19 cellular contexts compared by ENCODE assay signal in the genomic region with DNA sequence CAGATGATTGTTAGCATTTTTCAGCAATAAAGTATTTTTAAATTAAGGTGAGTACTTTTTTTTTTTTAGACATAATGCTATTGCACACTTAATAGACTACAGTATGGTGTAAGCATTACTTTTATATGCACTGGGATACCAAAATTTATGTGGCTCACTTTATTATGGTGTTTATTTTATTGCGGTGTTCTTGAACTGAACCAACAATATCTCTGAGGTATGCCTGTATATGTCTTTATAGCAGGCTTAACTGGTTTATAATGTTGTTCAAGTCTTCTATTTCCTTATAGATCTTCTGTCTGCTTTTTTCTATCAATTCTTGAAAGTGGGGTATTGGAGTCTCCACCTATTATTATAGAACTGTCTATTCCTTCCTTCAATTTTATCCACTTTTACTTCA. TPM values are rescaled to one million over a fixed set of nuclear protein-coding genes. Genes with fewer than 3 reads are reported as not detected.
DNase-seq lines count a peak whose midpoint lies in the region; ATAC-seq and TF ChIP-seq lines count a peak whose summit lies in the region.
"Had no signal": no experiment of that assay in that cellular context is flagged by ENCODE, and none has a peak within 500 bp of the region (broad histone marks: within the 10 kb centered on the region; RNA-seq: fewer than 3 reads in every experiment).

No MANE protein-coding gene starts in this region.

- H3K27me3 ChIP-seq in dorsolateral prefrontal cortex (no peaks in the 10 kb centered on the region), testis (no peaks in the 10 kb centered on the region)
- H3K27me3 ChIP-seq: SJSA1 had no signal

- ATAC-seq in HG02870 (IDR thresholded peaks at IDR 0.05; ENCODE audit: unreplicated experiment), result no peak
- ATAC-seq: K562 had no signal

- no peaks in the 10 kb centered on the region for H3K9me3 ChIP-seq in testis

- H3K4me1 Mint-ChIP-seq in mesothelial cell of epicardium, result no peaks in the 10 kb centered on the region

- H3K36me3 Mint-ChIP-seq in mesothelial cell of epicardium, result peaks cover 56% of the 10 kb centered on the region

- H3K4me3 Mint-ChIP-seq in mesothelial cell of epicardium, result no peak overlapping the region

- H3K27ac Mint-ChIP-seq in mesothelial cell of epicardium, result no peak overlapping the region

- no peak for TF ChIP-seq POLR2A in testis (IDR thresholded peaks at IDR 0.05)

- WGBS in testis, 2 donors, result 98 to 100% methylated on average over 1 of the region's 1 CpG

- H3K4me3 ChIP-seq in LNCaP clone FGC (ENCODE audit: low read depth, low read length), result peak overlapping the region; percentile 37
- peak overlapping the region in 12 of 59 donors; percentile 1 to 46 (median 30) for H3K4me3 ChIP-seq in dorsolateral prefrontal cortex
- no peak overlapping the region for H3K4me3 ChIP-seq in testis
- H3K4me3 ChIP-seq: K562, SJSA1 had no signal

- intact Hi-C loops in dorsolateral prefrontal cortex (cut with DNase I) (no loop called here), testis (cut with DNase I; ENCODE audit: low total_unique reads) (no loop called here)

- TF ChIP-seq CTCF in LNCaP clone FGC (IDR thresholded peaks at IDR 0.05; ENCODE audit: control insufficient read depth, extremely low read depth, insufficient read depth) (no peak), dorsolateral prefrontal cortex (IDR thresholded peaks at IDR 0.05 in 54 of 56, conservative IDR thresholded peaks at IDR 0.05 in 2 of 56; ENCODE audit: low read depth in 1 of 56, partially characterized antibody in 56 of 56) (no peak), testis (IDR thresholded peaks at IDR 0.05) (no peak), mesothelial cell of epicardium (IDR thresholded peaks at IDR 0.05; ENCODE audit: unreplicated experiment) (no peak)

- no peaks in the 10 kb centered on the region for H3K36me3 ChIP-seq in testis (ENCODE audit: low read depth, missing control alignments)

- no peaks in the 10 kb centered on the region for H3K27me3 Mint-ChIP-seq in mesothelial cell of epicardium (ENCODE audit: low read depth)

- no peaks in the 10 kb centered on the region for H3K4me1 ChIP-seq in testis
- H3K4me1 ChIP-seq: SJSA1 had no signal

- peak overlapping the region in 57 of 59 donors; percentile 13 to 92 (median 82) for H3K27ac ChIP-seq in dorsolateral prefrontal cortex
- peak overlapping the region; percentile 1 to 42 for H3K27ac ChIP-seq in testis
- H3K27ac ChIP-seq: SJSA1 had no signal

- peak; percentile 89 for DNase-seq in LNCaP clone FGC (ENCODE audit: low read depth)
- DNase-seq in dorsolateral prefrontal cortex, result no peak
- peak; percentile 20 for DNase-seq in pons (ENCODE audit: low spot score)
- DNase-seq in testis, result no peak
- no peak for DNase-seq in mesothelial cell of epicardium (ENCODE audit: low spot score in 2 of 2, unreplicated experiment in 2 of 2)
- no peak for DNase-seq in NCI-H1048 (lab: John Stamatoyannopoulos, UW)
- DNase-seq: DMS53, H7, Kasumi-1, MV-4-11, NCI-H1105 treated with DMSO at 0.1 percent for 48 hours, NCI-H2029, NCI-H446 treated with DMSO at 0.1 percent for 48 hours, NCI-H526, Right ventricle myocardium superior, RPMI8226 had no signal

- peaks cover 17% of the 10 kb centered on the region for H3K9me3 Mint-ChIP-seq in mesothelial cell of epicardium

RNA-seq across cellular contexts. Expression of a gene that starts 18.0 kb away (rescaled TPM):
- total RNA-seq in dorsolateral prefrontal cortex (10 to 100 TPM; 18.2 to 56.1 (median 32.5) TPM), testis (10 to 100 TPM; 40.3 to 40.6 TPM), mesothelial cell of epicardium (20.1 to 21.4 TPM (median 21.4 TPM) in 3 replicates)
- polyA plus RNA-seq in testis (ENCODE audit: insufficient read depth, low read depth, low replicate concordance), result 32.7 TPM

RNA-seq across cellular contexts. Expression of a gene that starts 37.6 kb away (rescaled TPM):
- total RNA-seq in dorsolateral prefrontal cortex (10 to 100 TPM in 119 of 120 experiments, 1 to 10 TPM in 1; 9.1 to 17.6 (median 13.2) TPM), testis (10 to 100 TPM; 14.0 to 14.6 TPM), mesothelial cell of epicardium (23.3 to 24.7 TPM (median 24.0 TPM) in 3 replicates)
- polyA plus RNA-seq in testis (ENCODE audit: insufficient read depth, low read depth, low replicate concordance), result 6.2 TPM

Comparison
In these comparisons a context has a peak if more than half of its experiments do, and no peak if none do; other contexts are left out.
1. DNase-seq: peak in LNCaP clone FGC (single experiment) and pons (single experiment); none in dorsolateral prefrontal cortex (0 of 10), testis (single experiment), mesothelial cell of epicardium (0 of 2) and NCI-H1048 (single experiment).